ENCODE assay signal across 25 cellular contexts in genomic region chr12:131527092-131527491, GRCh38.
DNase-seq lines count a peak whose midpoint lies in the region; ATAC-seq and TF ChIP-seq lines count a peak whose summit lies in the region.
"Had no signal": no experiment of that assay in that cellular context is flagged by ENCODE, and none has a peak within 500 bp of the region (broad histone marks: within the 10 kb centered on the region; RNA-seq: fewer than 3 reads in every experiment).

No MANE protein-coding gene starts in this region.

- H3K56ac ChIP-seq in H9 (ENCODE audit: insufficient read length, low read depth, low read length) = no peak overlapping the region

- H3K36me3 Mint-ChIP-seq in H9 (ENCODE audit: insufficient read depth in 1 of 3, low read depth in 3 of 3) (no peaks in the 10 kb centered on the region), neural crest cell (ENCODE audit: low read depth) (no peaks in the 10 kb centered on the region)
- H3K36me3 Mint-ChIP-seq: CD14-positive monocyte; CD4-positive, alpha-beta memory T cell; CD4-positive, CD25-positive, alpha-beta regulatory T cell; CD8-positive, alpha-beta memory T cell had no signal

- H3K4me2 ChIP-seq in H9 (ENCODE audit: insufficient read depth, insufficient read length, low read length) = no peak overlapping the region
- H3K4me2 ChIP-seq: BLaER1 had no signal

- no peak overlapping the region for H4K91ac ChIP-seq in H9 (ENCODE audit: insufficient read length, low read depth, low read length)

- no peaks in the 10 kb centered on the region; a peak in 1 of 4 replicates for H3K4me1 Mint-ChIP-seq in H9
- H3K4me1 Mint-ChIP-seq in neural crest cell = peaks cover under 1% of the 10 kb centered on the region

- no peak overlapping the region for H3K18ac ChIP-seq in H9 (ENCODE audit: insufficient read length, low read depth, low read length)

- H3K23ac ChIP-seq in H9 (ENCODE audit: insufficient read length, low read depth, low read length) = no peak overlapping the region

- 0 out of 3 replicates have a peak, but pooled peaks have one; percentile 7 for TF ChIP-seq CTCF in GM12872 (IDR thresholded peaks at IDR 0.05; ENCODE audit: insufficient read depth, low read depth, low read length)
- TF ChIP-seq CTCF in H9 (conservative IDR thresholded peaks at IDR 0.05) = no peak
- TF ChIP-seq CTCF in coronary artery (IDR thresholded peaks at IDR 0.05) = no peak
- no peak for TF ChIP-seq CTCF in neural crest cell (conservative IDR thresholded peaks at IDR 0.05)
- no peak for TF ChIP-seq CTCF in right lobe of liver (IDR thresholded peaks at IDR 0.05)

- H3K36me3 ChIP-seq in right lobe of liver = no peaks in the 10 kb centered on the region
- H3K36me3 ChIP-seq: BE2C, BLaER1 had no signal

- no peaks in the 10 kb centered on the region for H3K79me1 ChIP-seq in H9 (ENCODE audit: insufficient read depth, low read depth, low read length, poor library complexity, severe bottlenecking)

- H3K27ac ChIP-seq in H9 (ENCODE audit: insufficient read length, low read depth, low read length) (no peak overlapping the region), coronary artery (no peak overlapping the region), right lobe of liver (no peak overlapping the region)
- H3K27ac ChIP-seq: BLaER1 had no signal

- H3K79me2 ChIP-seq in H9 (ENCODE audit: insufficient read depth, low read length) = no peaks in the 10 kb centered on the region

- no peak overlapping the region for H2AFZ ChIP-seq in H9 (ENCODE audit: low read length)

- H3K27ac Mint-ChIP-seq in H9 (no peak overlapping the region; a peak in 1 of 7 replicates), neural crest cell (ENCODE audit: unreplicated experiment) (peak overlapping the region; percentile 43)
- H3K27ac Mint-ChIP-seq: CD4-positive, CD25-positive, alpha-beta regulatory T cell had no signal

- no peak overlapping the region for H3K14ac ChIP-seq in H9 (ENCODE audit: insufficient read depth, low read length)

- H3K4ac ChIP-seq in H9 (ENCODE audit: low read depth, low read length) = no peak overlapping the region

- H3K4me3 ChIP-seq in coronary artery = no peak overlapping the region
- H3K4me3 ChIP-seq in right lobe of liver = no peak overlapping the region
- H3K4me3 ChIP-seq: BLaER1, GM12878 had no signal

- no peak for ATAC-seq in GM21825 (IDR thresholded peaks at IDR 0.05; ENCODE audit: unreplicated experiment)
- no peak for ATAC-seq in HG02981 (IDR thresholded peaks at IDR 0.05; ENCODE audit: unreplicated experiment)
- ATAC-seq in right lobe of liver = no peak
- ATAC-seq: GM12878 had no signal

- no peak overlapping the region for H2BK120ac ChIP-seq in H9 (ENCODE audit: low read depth, low read length, poor library complexity, severe bottlenecking)

- peaks cover 12% of the 10 kb centered on the region for H3K27me3 Mint-ChIP-seq in H9 (ENCODE audit: low read depth)
- H3K27me3 Mint-ChIP-seq in neural crest cell (ENCODE audit: low read depth) = no peaks in the 10 kb centered on the region
- H3K27me3 Mint-ChIP-seq: CD4-positive, alpha-beta memory T cell had no signal

- no peaks in the 10 kb centered on the region for H4K20me1 ChIP-seq in H9 (ENCODE audit: control insufficient read depth, insufficient read depth, insufficient read length)
- H4K20me1 ChIP-seq: BLaER1 had no signal

- no peak overlapping the region for H2BK5ac ChIP-seq in H9 (ENCODE audit: insufficient read length, low read length)

- H3K9me3 ChIP-seq in H9 (ENCODE audit: control insufficient read depth, low read depth, low read length) = no peaks in the 10 kb centered on the region
- H3K9me3 ChIP-seq in right lobe of liver = no peaks in the 10 kb centered on the region
- H3K9me3 ChIP-seq: BE2C had no signal

- H3K4me3 Mint-ChIP-seq in H9 (no peak overlapping the region), neural crest cell (no peak overlapping the region)
- H3K4me3 Mint-ChIP-seq: CD14-positive monocyte; CD4-positive, alpha-beta memory T cell; CD4-positive, CD25-positive, alpha-beta regulatory T cell; CD8-positive, alpha-beta memory T cell had no signal

- no CpG with 5 or more reads among the region's 11 CpGs for WGBS in H9 (ENCODE audit: extremely low coverage, insufficient read length, low lambda C conversion rate)
- 54% methylated on average over 7 of the region's 11 CpGs for WGBS in right lobe of liver (ENCODE audit: insufficient coverage, low coverage, low lambda C conversion rate, missing lambda C conversion rate)

- intact Hi-C loops in right lobe of liver (cut with DNase I) = no loop called here

- H2AK5ac ChIP-seq in H9 (ENCODE audit: insufficient read length, low read length) = no peak overlapping the region

- peak; percentile 28 for DNase-seq in H9
- peak; percentile 40 for DNase-seq in coronary artery (ENCODE audit: low spot score)
- no peak for DNase-seq in neural crest cell (ENCODE audit: low read depth, low spot score)
- DNase-seq in right lobe of liver = no peak
- no peak for DNase-seq in T1000 (lab: John Stamatoyannopoulos, UW)
- DNase-seq: 8988T; ACHN; BE2C; C1 segment of cervical spinal cord; CD4-positive, alpha-beta memory T cell; CD4-positive, CD25-positive, alpha-beta regulatory T cell; CD8-positive, alpha-beta memory T cell; COR-L47; DMS153; DMS53; DMS79; DND-41; EL; GDM1 had no signal

- H3K4me1 ChIP-seq in H9 (ENCODE audit: insufficient read depth, low read length) (no peaks in the 10 kb centered on the region), right lobe of liver (no peaks in the 10 kb centered on the region)
- H3K4me1 ChIP-seq: BE2C had no signal

- H4K5ac ChIP-seq in H9 (ENCODE audit: insufficient read length, low read depth, low read length) = no peak overlapping the region

- H2BK12ac ChIP-seq in H9 (ENCODE audit: insufficient read length, low read depth, low read length) = no peak overlapping the region

- no peaks in the 10 kb centered on the region for H3K23me2 ChIP-seq in H9 (ENCODE audit: insufficient read length, low read depth, low read length, poor library complexity, severe bottlenecking)

- H3T11ph ChIP-seq in H9 (ENCODE audit: low read length) = no peak overlapping the region

- H3K27me3 ChIP-seq in H9 (ENCODE audit: insufficient read depth, low read length) (no peaks in the 10 kb centered on the region), right lobe of liver (no peaks in the 10 kb centered on the region)
- H3K27me3 ChIP-seq: BE2C, BLaER1 had no signal

- no peak overlapping the region for H4K8ac ChIP-seq in H9 (replicated peaks; ENCODE audit: insufficient read length, low read depth, low read length)

- H3K9me3 Mint-ChIP-seq in H9 (no peaks in the 10 kb centered on the region; a peak in 1 of 5 replicates), neural crest cell (peaks cover 2% of the 10 kb centered on the region)
- H3K9me3 Mint-ChIP-seq: CD4-positive, CD25-positive, alpha-beta regulatory T cell had no signal

- no peak overlapping the region for H3K9ac ChIP-seq in H9 (ENCODE audit: extremely low read depth, insufficient read length, low read length)
- H3K9ac ChIP-seq: BLaER1 had no signal

- no peak overlapping the region for H2BK20ac ChIP-seq in H9 (ENCODE audit: low read depth, low read length, poor library complexity, severe bottlenecking)

- no peak overlapping the region for H2BK15ac ChIP-seq in H9 (ENCODE audit: low read depth, low read length)

- TF ChIP-seq POLR2A in right lobe of liver (IDR thresholded peaks at IDR 0.05) = no peak

Comparison
In these comparisons a context has a peak if more than half of its experiments do, and no peak if none do; other contexts are left out.
1. DNase-seq: peak in H9 (single experiment) and coronary artery (single experiment); none in neural crest cell (single experiment), right lobe of liver (0 of 3) and T1000 (single experiment).